ENCODE assay signal across 1 cellular context in genomic region chr2:179543361-179543901, GRCh38.
TF ChIP-seq lines count a peak whose summit lies in the region.

No MANE protein-coding gene starts in this region.

TF ChIP-seq in HepG2, 621 proteins besides CTCF, POLR2A, EP300 and RAD21 (continued from another document and continues in another):
- peak; percentile 86; the same call in 1 of the 2 replicates for TF ChIP-seq ZNF34 (CRISPR knock-in tag; IDR thresholded peaks at IDR 0.05; ENCODE audit: borderline replicate concordance)
- TF ChIP-seq SP140L (CRISPR knock-in tag; IDR thresholded peaks at IDR 0.05; ENCODE audit: borderline replicate concordance): 0 out of 2 replicates have a peak, but pooled peaks have one; percentile 74
- peak; percentile 72; the same call in 1 of the 2 replicates for TF ChIP-seq ZNF556 (CRISPR knock-in tag; IDR thresholded peaks at IDR 0.05; ENCODE audit: borderline replicate concordance)
- 0 out of 2 replicates have a peak, but pooled peaks have one; percentile 67 for TF ChIP-seq ZNF101 (CRISPR knock-in tag; IDR thresholded peaks at IDR 0.05; ENCODE audit: borderline replicate concordance, low read depth)
- peak; percentile 88 for TF ChIP-seq ZFP36L1 (CRISPR knock-in tag; IDR thresholded peaks at IDR 0.05)
- TF ChIP-seq ZNF724P (CRISPR knock-in tag; IDR thresholded peaks at IDR 0.05; ENCODE audit: borderline replicate concordance): peak; percentile 79; the same call in 1 of the 2 replicates
- TF ChIP-seq RERE (CRISPR knock-in tag; IDR thresholded peaks at IDR 0.05; ENCODE audit: low read depth): peak; percentile 93
- peak; percentile 49; the same call in 1 of the 2 replicates for TF ChIP-seq KDM2A (CRISPR knock-in tag; IDR thresholded peaks at IDR 0.05; ENCODE audit: borderline replicate concordance, low read depth)
- no peak for TF ChIP-seq PCBP2 (optimal IDR thresholded peaks at IDR 0.05; ENCODE audit: low read depth, low read length, poor library complexity, severe bottlenecking)
- TF ChIP-seq ZSCAN21 (CRISPR knock-in tag; IDR thresholded peaks at IDR 0.05; ENCODE audit: borderline replicate concordance): 0 out of 2 replicates have a peak, but pooled peaks have one; percentile 68
- TF ChIP-seq SKI (IDR thresholded peaks at IDR 0.05; ENCODE audit: partially characterized antibody): peak; percentile 83
- no peak for TF ChIP-seq ZFP62 (CRISPR knock-in tag; IDR thresholded peaks at IDR 0.05)
- no peak for TF ChIP-seq AHR (CRISPR knock-in tag; IDR thresholded peaks at IDR 0.05)
- TF ChIP-seq TBL1XR1 (IDR thresholded peaks at IDR 0.05; ENCODE audit: borderline replicate concordance, low read length, partially characterized antibody): peak; percentile 86
- peak; percentile 99 for TF ChIP-seq RCOR2 (CRISPR knock-in tag; IDR thresholded peaks at IDR 0.05)
- no peak for TF ChIP-seq ZNF570 (CRISPR knock-in tag; IDR thresholded peaks at IDR 0.05; ENCODE audit: borderline replicate concordance)
- TF ChIP-seq JUN (CRISPR knock-in tag; IDR thresholded peaks at IDR 0.05): peak; percentile 92
- TF ChIP-seq EEA1 (CRISPR knock-in tag; IDR thresholded peaks at IDR 0.05; ENCODE audit: borderline replicate concordance): no peak
- peak; percentile 27; the same call in 1 of the 2 replicates for TF ChIP-seq RFXAP (CRISPR knock-in tag; IDR thresholded peaks at IDR 0.05; ENCODE audit: borderline replicate concordance)
- 0 out of 2 replicates have a peak, but pooled peaks have one; percentile 72 for TF ChIP-seq CENPBD1 (CRISPR knock-in tag; IDR thresholded peaks at IDR 0.05; ENCODE audit: borderline replicate concordance, low read depth)
- peak; percentile 94; the same call in 1 of the 2 replicates for TF ChIP-seq ZNF292 (CRISPR knock-in tag; IDR thresholded peaks at IDR 0.05; ENCODE audit: borderline replicate concordance, low read depth)
- TF ChIP-seq IRF2 (CRISPR knock-in tag; IDR thresholded peaks at IDR 0.05): peak; percentile 94
- TF ChIP-seq ZNF639 (CRISPR knock-in tag; conservative IDR thresholded peaks at IDR 0.05): 0 out of 2 replicates have a peak, but pooled peaks have one; percentile 17
- peak; percentile 97 for TF ChIP-seq TARDBP (CRISPR knock-in tag; IDR thresholded peaks at IDR 0.05)
- TF ChIP-seq GMEB1 (CRISPR knock-in tag; IDR thresholded peaks at IDR 0.05; ENCODE audit: borderline replicate concordance): peak; percentile 24; the same call in 1 of the 2 replicates
- TF ChIP-seq ZNF276 (CRISPR knock-in tag; IDR thresholded peaks at IDR 0.05; ENCODE audit: low read depth): peak; percentile 90; the same call in 1 of the 2 replicates
- peak; percentile 91; the same call in 1 of the 2 replicates for TF ChIP-seq ZBTB39 (CRISPR knock-in tag; IDR thresholded peaks at IDR 0.05)
- no peak for TF ChIP-seq ZNF275 (CRISPR knock-in tag; IDR thresholded peaks at IDR 0.05; ENCODE audit: borderline replicate concordance)
- peak; percentile 100 for TF ChIP-seq NCOA2 (CRISPR knock-in tag; IDR thresholded peaks at IDR 0.05)
- TF ChIP-seq HMG20A (CRISPR knock-in tag; IDR thresholded peaks at IDR 0.05; ENCODE audit: borderline replicate concordance): peak; percentile 99
- TF ChIP-seq ZBTB37 (CRISPR knock-in tag; IDR thresholded peaks at IDR 0.05): peak; percentile 41; the same call in 1 of the 2 replicates
- no peak for TF ChIP-seq ZNF256 (CRISPR knock-in tag; conservative IDR thresholded peaks at IDR 0.05)
- peak; percentile 17; the same call in 1 of the 2 replicates for TF ChIP-seq SKIL (CRISPR knock-in tag; IDR thresholded peaks at IDR 0.05; ENCODE audit: borderline replicate concordance)
- TF ChIP-seq NCOA1 (CRISPR knock-in tag; IDR thresholded peaks at IDR 0.05): 0 out of 2 replicates have a peak, but pooled peaks have one; percentile 21
- peak; percentile 35; the same call in 1 of the 2 replicates for TF ChIP-seq STAG1 (CRISPR knock-in tag; IDR thresholded peaks at IDR 0.05)
- peak; percentile 98 for TF ChIP-seq PITX1 (CRISPR knock-in tag; IDR thresholded peaks at IDR 0.05)
- TF ChIP-seq AKAP8 (CRISPR knock-in tag; IDR thresholded peaks at IDR 0.05): 0 out of 2 replicates have a peak, but pooled peaks have one; percentile 69
